Comparison of ENCODE assay signal across 8 cellular contexts in genomic region chr20:51306521-51307358, GRCh38.
A peak's percentile ranks its signal among the peaks of the same experiment; 100 is the strongest.
DNase-seq lines count a peak whose midpoint lies in the region; ATAC-seq lines count a peak whose summit lies in the region.

No MANE protein-coding gene starts in this region.

- H3K9me3 ChIP-seq in mesenchymal stem cell (ENCODE audit: control insufficient read depth, low read length): no peaks in the 10 kb centered on the region

- H2AFZ ChIP-seq in mesenchymal stem cell (ENCODE audit: low read depth, low read length): no peak overlapping the region

- H3K14ac ChIP-seq in mesenchymal stem cell (ENCODE audit: low read length in 2 of 2): no peak overlapping the region

- no peak overlapping the region for H3K9ac ChIP-seq in mesenchymal stem cell (ENCODE audit: low read length)

- no peak overlapping the region for H3K23ac ChIP-seq in mesenchymal stem cell (ENCODE audit: low read length in 2 of 2)

- H3K27ac Mint-ChIP-seq in activated CD4-positive, alpha-beta memory T cell treated with anti-CD3 and anti-CD28 coated beads, Interleukin-2, amount 10 ng/mL, durations not matched to agents 7 days and 5 days: no peak overlapping the region

- H4K8ac ChIP-seq in mesenchymal stem cell (ENCODE audit: low read length): peak overlapping the region; percentile 63

- H2BK120ac ChIP-seq in mesenchymal stem cell (ENCODE audit: low read depth, low read length): no peak overlapping the region

- H3K4me2 ChIP-seq in mesenchymal stem cell (ENCODE audit: low read length, poor library complexity, severe bottlenecking): no peak overlapping the region

- H3K4me3 Mint-ChIP-seq in activated CD4-positive, alpha-beta memory T cell treated with anti-CD3 and anti-CD28 coated beads, Interleukin-2, amount 10 ng/mL, durations not matched to agents 7 days and 5 days: no peak overlapping the region

- H3K18ac ChIP-seq in mesenchymal stem cell (ENCODE audit: low read depth in 1 of 2, low read length in 2 of 2): no peak overlapping the region

- H3K79me1 ChIP-seq in mesenchymal stem cell (replicated peaks; ENCODE audit: low read length, poor library complexity, severe bottlenecking): no peaks in the 10 kb centered on the region

- WGBS in mesenchymal stem cell: 31% methylated on average over 27 of the region's 29 CpGs

- peaks cover 8% of the 10 kb centered on the region for H3K4me1 ChIP-seq in mesenchymal stem cell (ENCODE audit: control insufficient read depth, insufficient read depth, low read depth, low read length)

- POLR2A ChIA-PET in activated CD4-positive, alpha-beta memory T cell treated with anti-CD3 and anti-CD28 coated beads, Interleukin-2, amount 10 ng/mL, durations not matched to agents 7 days and 5 days (lab: Charles Lee): no interaction called here

- DNase-seq in G401 (ENCODE audit: low spot score) (peak; percentile 85), NCI-H774 (lab: John Stamatoyannopoulos, UW) (peak; percentile 53), mesenchymal stem cell (peak; percentile 71)
- DNase-seq in activated CD4-positive, alpha-beta memory T cell treated with anti-CD3 and anti-CD28 coated beads, Interleukin-2, amount 10 ng/mL, durations not matched to agents 7 days and 5 days: peak; percentile 71
- DNase-seq in effector CD4-positive, alpha-beta T cell: peak; percentile 52
- peak; percentile 46 to 56 for DNase-seq in stimulated activated CD8-positive, alpha-beta memory T cell treated with anti-CD3 and anti-CD28 coated beads, Interleukin-2, amount 100 ng/mL, for 1 hour (ENCODE audit: low read depth in 2 of 2)

- H2BK5ac ChIP-seq in mesenchymal stem cell (ENCODE audit: low read depth, low read length, poor library complexity, severe bottlenecking): no peak overlapping the region

- peaks cover 23% of the 10 kb centered on the region for H3K27me3 Mint-ChIP-seq in activated CD4-positive, alpha-beta memory T cell treated with anti-CD3 and anti-CD28 coated beads, Interleukin-2, amount 10 ng/mL, durations not matched to agents 7 days and 5 days

- peaks cover 0 to 33% of the 10 kb centered on the region in 2 experiments for H3K27me3 ChIP-seq in mesenchymal stem cell (ENCODE audit: control insufficient read depth in 1 of 2, insufficient read depth in 1 of 2, low read length in 2 of 2)

- H3K4me3 ChIP-seq in mesenchymal stem cell (ENCODE audit: insufficient read depth in 1 of 2, low read depth in 1 of 2, low read length in 2 of 2): peak overlapping the region in 1 of 2 experiments; percentile 25

- H2BK15ac ChIP-seq in mesenchymal stem cell (ENCODE audit: low read depth, poor library complexity, severe bottlenecking): no peak overlapping the region

- no peaks in the 10 kb centered on the region for H3K36me3 ChIP-seq in mesenchymal stem cell (ENCODE audit: control insufficient read depth in 1 of 2, insufficient read depth in 2 of 2, low read depth in 1 of 2, low read length in 2 of 2)

- CTCF ChIA-PET in activated CD4-positive, alpha-beta memory T cell treated with anti-CD3 and anti-CD28 coated beads, Interleukin-2, amount 10 ng/mL, durations not matched to agents 7 days and 5 days (lab: Charles Lee): interaction anchor here (0.6 to 5.8 kb wide), 19 partner anchors 10 to 517 kb away, joined by 3 to 64 read pairs (median 4); partner anchors contain the start of gene BCAS4

- H3K27ac ChIP-seq in mesenchymal stem cell (ENCODE audit: low read length, poor library complexity, severe bottlenecking): no peak overlapping the region

- no peaks in the 10 kb centered on the region for H3K9me3 Mint-ChIP-seq in activated CD4-positive, alpha-beta memory T cell treated with anti-CD3 and anti-CD28 coated beads, Interleukin-2, amount 10 ng/mL, durations not matched to agents 7 days and 5 days

- no peak overlapping the region for H4K91ac ChIP-seq in mesenchymal stem cell (ENCODE audit: low read length)

- in situ Hi-C loops in G401 (cut with HindIII; ENCODE audit: low sequenced_read_pairs): no loop called here

- no peak overlapping the region for H2AK5ac ChIP-seq in mesenchymal stem cell (ENCODE audit: low read length, severe bottlenecking)

- ATAC-seq in HG03135 (IDR thresholded peaks at IDR 0.05; ENCODE audit: unreplicated experiment) (peak; percentile 73), HG03108 (IDR thresholded peaks at IDR 0.05; ENCODE audit: unreplicated experiment) (no peak)

- no peak overlapping the region for H3K4ac ChIP-seq in mesenchymal stem cell (ENCODE audit: low read depth in 1 of 2, low read length in 2 of 2)

- no peaks in the 10 kb centered on the region for H3K36me3 Mint-ChIP-seq in activated CD4-positive, alpha-beta memory T cell treated with anti-CD3 and anti-CD28 coated beads, Interleukin-2, amount 10 ng/mL, durations not matched to agents 7 days and 5 days (ENCODE audit: low read depth)

- H2BK12ac ChIP-seq in mesenchymal stem cell (ENCODE audit: low read length in 2 of 2): peak overlapping the region in 1 of 2 experiments; percentile 8

- peaks cover 2% of the 10 kb centered on the region for H3K4me1 Mint-ChIP-seq in activated CD4-positive, alpha-beta memory T cell treated with anti-CD3 and anti-CD28 coated beads, Interleukin-2, amount 10 ng/mL, durations not matched to agents 7 days and 5 days
